ENCODE assay signal across 1 cellular context in genomic region chr21:44793269-44794030, GRCh38.
TF ChIP-seq lines count a peak whose summit lies in the region.

No MANE protein-coding gene starts in this region.

TF ChIP-seq in GM23338, 12 proteins besides CTCF, POLR2A, EP300 and RAD21 (continued from another document):
- no peak for TF ChIP-seq JUNB (IDR thresholded peaks at IDR 0.05; ENCODE audit: unreplicated experiment)
TF ChIP-seq in GM23338: peak in this region for 0.
